In genomic region chr18:50218432-50219197, GRCh38 we compare ENCODE assay signal across 9 cellular contexts. TPM values are rescaled to one million over a fixed set of nuclear protein-coding genes. Genes with fewer than 3 reads are reported as not detected.
A peak's percentile ranks its signal among the peaks of the same experiment; 100 is the strongest.
DNase-seq lines count a peak whose midpoint lies in the region; ATAC-seq, FAIRE-seq and TF ChIP-seq lines count a peak whose summit lies in the region.
"Had no signal": no experiment of that assay in that cellular context is flagged by ENCODE, and none has a peak within 500 bp of the region (broad histone marks: within the 10 kb centered on the region; RNA-seq: fewer than 3 reads in every experiment).

No MANE protein-coding gene starts in this region.

- H3K4me1 ChIP-seq in kidney (ENCODE audit: control insufficient read depth in 1 of 2, insufficient read depth in 1 of 2, low read depth in 1 of 2, low read length in 2 of 2) = no peaks in the 10 kb centered on the region

- DNase-seq in Calu3 = peak; percentile 57
- peak; percentile 37 for DNase-seq in NCI-H1048 (lab: John Stamatoyannopoulos, UW)
- peak; percentile 42 to 43 for DNase-seq in activated T-cell treated with anti-CD3 and anti-CD28 coated beads, Interleukin-2, amount 50 U/mL, for 72 hours
- DNase-seq in kidney = no peak
- DNase-seq in T-helper 2 cell treated with Interferon-gamma antibody and Interleukin-4, amounts not matched to agents 5 μg/mL and 100 μg/mL, for 36 hours (ENCODE audit: low spot score) = no peak
- DNase-seq in H54 (ENCODE audit: insufficient read length, low spot score) = no peak
- no peak for DNase-seq in G401 (ENCODE audit: low spot score)

- no peaks in the 10 kb centered on the region for H3K36me3 ChIP-seq in kidney (ENCODE audit: control insufficient read depth in 1 of 2, insufficient read depth in 2 of 2, low read length in 2 of 2)
- H3K36me3 ChIP-seq: thyroid gland had no signal

- H3K27ac Mint-ChIP-seq in Calu3 (ENCODE audit: unreplicated experiment) = no peak overlapping the region
- H3K27ac Mint-ChIP-seq in activated T-cell treated with anti-CD3 and anti-CD28 coated beads, Interleukin-2, amount 50 U/mL, for 72 hours = no peak overlapping the region
- no peak overlapping the region for H3K27ac Mint-ChIP-seq in T-helper 2 cell treated with Interferon-gamma antibody and Interleukin-4, amounts not matched to agents 5 μg/mL and 100 μg/mL, for 36 hours

- H3K4me3 ChIP-seq in kidney (ENCODE audit: low read length in 2 of 2) = no peak overlapping the region
- H3K4me3 ChIP-seq: thyroid gland had no signal

- TF ChIP-seq CTCF in Calu3 (IDR thresholded peaks at IDR 0.05; ENCODE audit: unreplicated experiment) (peak; percentile 64), kidney (IDR thresholded peaks at IDR 0.05; ENCODE audit: borderline replicate concordance, extremely low read depth, insufficient read depth) (peak; percentile 35)

- no TSS peak for BruUV-seq in Calu3 (replicated peaks; lab: Mats Ljungman, UMichigan)

- no peak overlapping the region for H3K27ac ChIP-seq in kidney (ENCODE audit: low read depth in 2 of 2, low read length in 2 of 2)
- H3K27ac ChIP-seq: thyroid gland had no signal

- H3K4me1 Mint-ChIP-seq in Calu3 (ENCODE audit: low read depth, unreplicated experiment) = peaks cover 43% of the 10 kb centered on the region
- no peaks in the 10 kb centered on the region for H3K4me1 Mint-ChIP-seq in activated T-cell treated with anti-CD3 and anti-CD28 coated beads, Interleukin-2, amount 50 U/mL, for 72 hours (ENCODE audit: low read depth)
- no peaks in the 10 kb centered on the region for H3K4me1 Mint-ChIP-seq in T-helper 2 cell treated with Interferon-gamma antibody and Interleukin-4, amounts not matched to agents 5 μg/mL and 100 μg/mL, for 36 hours (ENCODE audit: low read depth)

- in situ Hi-C loops in G401 (cut with HindIII; ENCODE audit: low sequenced_read_pairs) = loop anchor here (25.0 kb wide), 1 partner anchor 169 kb away; the partner anchor contains the start of gene SKA1

- ATAC-seq in GM19395 (IDR thresholded peaks at IDR 0.05; ENCODE audit: unreplicated experiment) = peak; percentile 66
- peak; percentile 45 to 59 for ATAC-seq in activated T-cell treated with anti-CD3 and anti-CD28 coated beads, Interleukin-2, amount 50 U/mL, for 72 hours (replicated peaks in 1 of 2)

- peaks cover 2% of the 10 kb centered on the region for H3K9me3 Mint-ChIP-seq in Calu3 (ENCODE audit: low read depth, unreplicated experiment)
- peaks cover 3 to 5% of the 10 kb centered on the region in 2 donors for H3K9me3 Mint-ChIP-seq in activated T-cell treated with anti-CD3 and anti-CD28 coated beads, Interleukin-2, amount 50 U/mL, for 72 hours
- peaks cover 12% of the 10 kb centered on the region for H3K9me3 Mint-ChIP-seq in T-helper 2 cell treated with Interferon-gamma antibody and Interleukin-4, amounts not matched to agents 5 μg/mL and 100 μg/mL, for 36 hours

- H3K4me3 Mint-ChIP-seq in Calu3 (ENCODE audit: low read depth, unreplicated experiment) = no peak overlapping the region
- H3K4me3 Mint-ChIP-seq in activated T-cell treated with anti-CD3 and anti-CD28 coated beads, Interleukin-2, amount 50 U/mL, for 72 hours = no peak overlapping the region
- no peak overlapping the region for H3K4me3 Mint-ChIP-seq in T-helper 2 cell treated with Interferon-gamma antibody and Interleukin-4, amounts not matched to agents 5 μg/mL and 100 μg/mL, for 36 hours

- no peak overlapping the region for H3K9ac ChIP-seq in kidney (ENCODE audit: low read length in 2 of 2)

- no peak for FAIRE-seq in kidney (lab: Jason Lieb, UNC)
- FAIRE-seq in H54 (lab: Jason Lieb, UNC) = no peak

- H3K27me3 Mint-ChIP-seq in Calu3 (ENCODE audit: unreplicated experiment) = peaks cover 44% of the 10 kb centered on the region
- peaks cover 30% of the 10 kb centered on the region for H3K27me3 Mint-ChIP-seq in activated T-cell treated with anti-CD3 and anti-CD28 coated beads, Interleukin-2, amount 50 U/mL, for 72 hours (ENCODE audit: low read depth)
- H3K27me3 Mint-ChIP-seq in T-helper 2 cell treated with Interferon-gamma antibody and Interleukin-4, amounts not matched to agents 5 μg/mL and 100 μg/mL, for 36 hours (ENCODE audit: low read depth) = peaks cover 22% of the 10 kb centered on the region

- no peak for TF ChIP-seq POLR2A in H54 (IDR thresholded peaks at IDR 0.05; ENCODE audit: low read depth, low read length)

- no peaks in the 10 kb centered on the region for H3K36me3 Mint-ChIP-seq in Calu3 (ENCODE audit: insufficient read depth, unreplicated experiment)
- peaks cover 2 to 5% of the 10 kb centered on the region in 2 donors for H3K36me3 Mint-ChIP-seq in activated T-cell treated with anti-CD3 and anti-CD28 coated beads, Interleukin-2, amount 50 U/mL, for 72 hours (ENCODE audit: insufficient read depth in 2 of 2)
- no peaks in the 10 kb centered on the region for H3K36me3 Mint-ChIP-seq in T-helper 2 cell treated with Interferon-gamma antibody and Interleukin-4, amounts not matched to agents 5 μg/mL and 100 μg/mL, for 36 hours (ENCODE audit: low read depth)

- H3K9me3 ChIP-seq in kidney (ENCODE audit: control insufficient read depth in 1 of 2, low read length in 2 of 2) = peaks cover 0 to 6% of the 10 kb centered on the region in 2 donors
- H3K9me3 ChIP-seq: thyroid gland had no signal

- intact Hi-C loops in Calu3 (cut with micrococcal nuclease; ENCODE audit: unreplicated experiment) = loop anchor here (1.0 to 5.0 kb wide), 3 partner anchors 49 to 211 kb away; partner anchors contain the start of gene CFAP53
- intact Hi-C loops in kidney (cut with DNase I) = no loop called here

- CTCF ChIA-PET in Calu3 (lab: Charles Lee) = interaction anchor here (0.6 to 2.7 kb wide), 8 partner anchors 48 to 307 kb away, joined by 3 to 55 read pairs (median 5); partner anchors contain the start of genes CFAP53 and MBD1

RNA-seq across cellular contexts. Expression of gene MYO5B, which starts 23.7 kb away (rescaled TPM):
- 56.7 and 59.1 TPM in 2 replicates for total RNA-seq in Calu3 (2022)
- under 1 TPM; 0.12 to 0.39 TPM for total RNA-seq in activated T-cell treated with anti-CD3 and anti-CD28 coated beads, Interleukin-2, amount 50 U/mL, for 72 hours
- 43.8 TPM for total RNA-seq in kidney
- polyA plus RNA-seq in kidney (ENCODE audit: insufficient read depth, low read depth, low replicate concordance) = 17.8 TPM
- total RNA-seq in G401 (2014; rRNA removed; shearing (Covaris generic)) = not detected in 2 replicates

RNA-seq across cellular contexts. Expression of gene CFAP53, which starts 47.7 kb away (rescaled TPM):
- 0.94 and 0.98 TPM in 2 replicates for total RNA-seq in Calu3 (2022)
- 1 to 10 TPM in 1 of 2 donors, under 1 TPM in 1; 0.97 to 1.6 TPM for total RNA-seq in activated T-cell treated with anti-CD3 and anti-CD28 coated beads, Interleukin-2, amount 50 U/mL, for 72 hours
- total RNA-seq in kidney = 1.3 TPM
- polyA plus RNA-seq in kidney (ENCODE audit: insufficient read depth, low read depth, low replicate concordance) = 3.9 TPM
- not detected in 2 replicates for total RNA-seq in G401 (2014; rRNA removed; shearing (Covaris generic))

Comparison
In these comparisons a context has a peak if more than half of its experiments do, and no peak if none do; other contexts are left out.
1. DNase-seq: peak in Calu3 (single experiment), NCI-H1048 (single experiment) and activated T-cell treated with anti-CD3 and anti-CD28 coated beads, Interleukin-2, amount 50 U/mL, for 72 hours (2 of 2); none in kidney (single experiment), T-helper 2 cell treated with Interferon-gamma antibody and Interleukin-4, amounts not matched to agents 5 μg/mL and 100 μg/mL, for 36 hours (single experiment), H54 (single experiment) and G401 (single experiment).
2. RNA of gene MYO5B, which starts 23.7 kb away (total RNA-seq): 56.7 to 59.1 TPM in Calu3 and 43.8 TPM in kidney (single experiment); 0.12 to 0.39 TPM in activated T-cell treated with anti-CD3 and anti-CD28 coated beads, Interleukin-2, amount 50 U/mL, for 72 hours and not detected in G401; every median in the first group is over 10 times any median in the second.